ENCODE assay signal across 23 cellular contexts in genomic region chr1:212620293-212620692, GRCh38.
"Had no signal": no experiment of that assay in that cellular context is flagged by ENCODE, and none has a peak within 500 bp of the region (broad histone marks: within the 10 kb centered on the region; RNA-seq: fewer than 3 reads in every experiment).

No MANE protein-coding gene starts in this region.

- ATAC-seq: activated CD8-positive, alpha-beta memory T cell treated with anti-CD3 and anti-CD28 coated beads, Interleukin-2, amount 10 ng/mL, durations not matched to agents 7 days and 5 days; body of pancreas; T-helper 17 cell; WTC11 had no signal

- H3K27me3 ChIP-seq: body of pancreas had no signal

- H3K4me1 ChIP-seq: body of pancreas had no signal

- H3K4me3 ChIP-seq: body of pancreas had no signal

- H3K4me3 Mint-ChIP-seq: activated CD8-positive, alpha-beta memory T cell treated with anti-CD3 and anti-CD28 coated beads, Interleukin-2, amount 10 ng/mL, durations not matched to agents 7 days and 5 days; activated naive CD4-positive, alpha-beta T cell treated with anti-CD3 and anti-CD28 coated beads, Interleukin-2, amount 50 U/mL, for 24 hours; activated T-cell treated with anti-CD3 and anti-CD28 coated beads, Interleukin-2, amount 50 U/mL, for 24 hours; activated T-helper 1 cell treated with anti-CD3 and anti-CD28 coated beads, Interleukin-12 subunit alpha, Interleukin-12 subunit beta, Interleukin-2, Interleukin-4 antibody, amounts not matched to agents 30 ng/mL and 10 ng/mL and 1 ng/mL, durations not matched to agents 14 hours and 24 hours and 36 hours; T-helper 17 cell; WTC11 had no signal

- H3K27ac Mint-ChIP-seq: activated CD8-positive, alpha-beta memory T cell treated with anti-CD3 and anti-CD28 coated beads, Interleukin-2, amount 10 ng/mL, durations not matched to agents 7 days and 5 days; activated T-cell treated with anti-CD3 and anti-CD28 coated beads, Interleukin-2, amount 50 U/mL, for 24 hours; activated T-helper 1 cell treated with anti-CD3 and anti-CD28 coated beads, Interleukin-12 subunit alpha, Interleukin-12 subunit beta, Interleukin-2, Interleukin-4 antibody, amounts not matched to agents 30 ng/mL and 10 ng/mL and 1 ng/mL, durations not matched to agents 14 hours and 24 hours and 36 hours; T-helper 17 cell; WTC11 had no signal

- H3K27me3 Mint-ChIP-seq: activated CD8-positive, alpha-beta memory T cell treated with anti-CD3 and anti-CD28 coated beads, Interleukin-2, amount 10 ng/mL, durations not matched to agents 7 days and 5 days; activated T-cell treated with anti-CD3 and anti-CD28 coated beads, Interleukin-2, amount 50 U/mL, for 24 hours had no signal

- H3K27ac ChIP-seq: body of pancreas had no signal

- H3K9me3 Mint-ChIP-seq: activated naive CD4-positive, alpha-beta T cell treated with anti-CD3 and anti-CD28 coated beads, Interleukin-2, amount 50 U/mL, for 24 hours; activated T-cell treated with anti-CD3 and anti-CD28 coated beads, Interleukin-2, amount 50 U/mL, for 24 hours; activated T-helper 1 cell treated with anti-CD3 and anti-CD28 coated beads, Interleukin-12 subunit alpha, Interleukin-12 subunit beta, Interleukin-2, Interleukin-4 antibody, amounts not matched to agents 30 ng/mL and 10 ng/mL and 1 ng/mL, durations not matched to agents 14 hours and 24 hours and 36 hours; WTC11 had no signal

- H3K9me3 ChIP-seq: body of pancreas had no signal

- DNase-seq: activated CD4-positive, alpha-beta T cell treated with anti-CD3 and anti-CD28 coated beads for 48 hours; activated CD4-positive, alpha-beta T cell treated with anti-CD3 and anti-CD28 coated beads, Interleukin-2, amount 50 U/mL, for 4 hours; activated CD4-positive, CD25-positive, alpha-beta regulatory T cell treated with anti-CD3 and anti-CD28 coated beads, Interleukin-2, amount 50 U/mL, for 72 hours; activated CD8-positive, alpha-beta memory T cell treated with anti-CD3 and anti-CD28 coated beads, Interleukin-2, amount 10 ng/mL, durations not matched to agents 7 days and 5 days; activated effector memory CD4-positive, alpha-beta T cell treated with Interleukin-2 at 50 U/mL for 16 hours; activated naive CD4-positive, alpha-beta T cell; activated T-cell treated with anti-CD3 and anti-CD28 coated beads, Interleukin-2, amount 50 U/mL, for 24 hours; aorta; body of pancreas; cerebellar nuclear complex; NCI-H1048; NCI-H146; NCI-H187 treated with DMSO at 0.1 percent for 48 hours; NCI-H2171; NCI-H2227 treated with DMSO at 0.1 percent for 48 hours; NCI-H526 treated with DMSO at 0.1 percent for 48 hours; NCI-H82; SIG-M5; T-helper 17 cell; T-helper 9 cell had no signal
